14 cellular contexts compared by ENCODE assay signal in the genomic region with DNA sequence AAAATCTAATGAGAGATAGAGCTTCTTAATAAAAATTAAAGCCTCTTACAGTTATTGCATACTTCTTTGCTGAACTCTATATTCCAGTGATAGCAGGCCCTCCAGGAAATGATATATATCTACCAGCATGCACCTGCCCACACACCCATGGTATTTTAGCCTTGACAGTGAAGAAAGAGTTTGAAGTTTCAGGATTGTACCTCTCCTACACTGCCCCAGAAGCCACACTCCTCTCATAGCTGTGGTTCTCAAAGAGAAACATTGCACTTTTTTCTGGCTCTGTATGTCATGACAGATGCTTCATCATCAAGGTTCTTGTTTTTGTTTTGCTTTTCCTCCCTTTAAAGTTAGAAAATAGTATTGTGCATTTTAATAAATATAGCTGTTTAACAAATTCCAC. TPM values are rescaled to one million over a fixed set of nuclear protein-coding genes. Genes with fewer than 3 reads are reported as not detected.
A peak's percentile ranks its signal among the peaks of the same experiment; 100 is the strongest.
DNase-seq lines count a peak whose midpoint lies in the region; ATAC-seq and TF ChIP-seq lines count a peak whose summit lies in the region.
"Had no signal": no experiment of that assay in that cellular context is flagged by ENCODE, and none has a peak within 500 bp of the region (broad histone marks: within the 10 kb centered on the region; RNA-seq: fewer than 3 reads in every experiment).

No MANE protein-coding gene starts in this region.

- CTCF ChIA-PET in RWPE1 (lab: Yijun Ruan, JAX), result no interaction called here

- TF ChIP-seq CTCF in fibroblast of villous mesenchyme (IDR thresholded peaks at IDR 0.05; ENCODE audit: insufficient read depth, low read depth, low read length), result no peak
- no peak for TF ChIP-seq CTCF in HFFc6 (IDR thresholded peaks at IDR 0.05)
- TF ChIP-seq CTCF in RWPE1 (conservative IDR thresholded peaks at IDR 0.05; ENCODE audit: low read depth), result no peak

- POLR2A ChIA-PET in RWPE1 (lab: Yijun Ruan, JAX; ENCODE audit: low non-redundant PET), result no interaction called here

- no peaks in the 10 kb centered on the region for H3K36me3 Mint-ChIP-seq in T-helper 2 cell treated with Interferon-gamma antibody and Interleukin-4, amounts not matched to agents 5 μg/mL and 100 μg/mL, for 36 hours (ENCODE audit: low read depth)
- no peaks in the 10 kb centered on the region for H3K36me3 Mint-ChIP-seq in HFFc6 (ENCODE audit: low read depth)
- H3K36me3 Mint-ChIP-seq: CD14-positive monocyte; CD8-positive, alpha-beta T cell had no signal

- no peaks in the 10 kb centered on the region for H3K9me3 Mint-ChIP-seq in T-helper 2 cell treated with Interferon-gamma antibody and Interleukin-4, amounts not matched to agents 5 μg/mL and 100 μg/mL, for 36 hours
- no peaks in the 10 kb centered on the region for H3K9me3 Mint-ChIP-seq in stimulated activated naive CD8-positive, alpha-beta T cell treated with anti-CD3 and anti-CD28 coated beads, Interleukin-15, amount 100 ng/mL, for 72 hours
- H3K9me3 Mint-ChIP-seq in HFFc6, result no peaks in the 10 kb centered on the region
- H3K9me3 Mint-ChIP-seq: CD14-positive monocyte; CD8-positive, alpha-beta T cell had no signal

- no peak overlapping the region for H3K27ac Mint-ChIP-seq in T-helper 2 cell treated with Interferon-gamma antibody and Interleukin-4, amounts not matched to agents 5 μg/mL and 100 μg/mL, for 36 hours
- H3K27ac Mint-ChIP-seq in stimulated activated naive CD8-positive, alpha-beta T cell treated with anti-CD3 and anti-CD28 coated beads, Interleukin-15, amount 100 ng/mL, for 72 hours, result no peak overlapping the region
- H3K27ac Mint-ChIP-seq in HFFc6, result no peak overlapping the region
- H3K27ac Mint-ChIP-seq: CD14-positive monocyte; CD8-positive, alpha-beta T cell had no signal

- no peak overlapping the region for H3K4me3 Mint-ChIP-seq in T-helper 2 cell treated with Interferon-gamma antibody and Interleukin-4, amounts not matched to agents 5 μg/mL and 100 μg/mL, for 36 hours
- H3K4me3 Mint-ChIP-seq in stimulated activated naive CD8-positive, alpha-beta T cell treated with anti-CD3 and anti-CD28 coated beads, Interleukin-15, amount 100 ng/mL, for 72 hours, result no peak overlapping the region
- H3K4me3 Mint-ChIP-seq in HFFc6, result no peak overlapping the region
- H3K4me3 Mint-ChIP-seq: CD14-positive monocyte; CD8-positive, alpha-beta T cell had no signal

- no peaks in the 10 kb centered on the region for H3K27me3 Mint-ChIP-seq in T-helper 2 cell treated with Interferon-gamma antibody and Interleukin-4, amounts not matched to agents 5 μg/mL and 100 μg/mL, for 36 hours (ENCODE audit: low read depth)
- H3K27me3 Mint-ChIP-seq in stimulated activated naive CD8-positive, alpha-beta T cell treated with anti-CD3 and anti-CD28 coated beads, Interleukin-15, amount 100 ng/mL, for 72 hours, result no peaks in the 10 kb centered on the region
- H3K27me3 Mint-ChIP-seq in HFFc6 (ENCODE audit: insufficient read depth), result no peaks in the 10 kb centered on the region

- H3K4me3 ChIP-seq in fibroblast of villous mesenchyme (ENCODE audit: low read depth, low read length), result no peak overlapping the region

- DNase-seq in T-helper 2 cell treated with Interferon-gamma antibody and Interleukin-4, amounts not matched to agents 5 μg/mL and 100 μg/mL, for 36 hours (ENCODE audit: low spot score), result peak; percentile 27
- DNase-seq in T-helper 2 cell, result no peak
- no peak for DNase-seq in stimulated activated naive CD8-positive, alpha-beta T cell treated with anti-CD3 and anti-CD28 coated beads, Interleukin-15, amount 100 ng/mL, for 72 hours
- no peak for DNase-seq in stimulated activated naive CD8-positive, alpha-beta T cell treated with anti-CD3 and anti-CD28 coated beads, Interleukin-15, Interleukin-2, amounts not matched to agents 100 U/mL and 50 U/mL, for 24 hours
- DNase-seq in fibroblast of villous mesenchyme (ENCODE audit: low read depth), result peak; percentile 41
- no peak for DNase-seq in NCI-H1694 treated with DMSO at 0.1 percent for 48 hours (lab: John Stamatoyannopoulos, UW)
- no peak for DNase-seq in HFFc6
- DNase-seq in RWPE1 (ENCODE audit: low spot score), result no peak
- DNase-seq: Caco-2; CD8-positive, alpha-beta T cell; GF-D8; HCEC 1CT had no signal

- H3K4me1 Mint-ChIP-seq in T-helper 2 cell treated with Interferon-gamma antibody and Interleukin-4, amounts not matched to agents 5 μg/mL and 100 μg/mL, for 36 hours (ENCODE audit: low read depth), result peaks cover 14% of the 10 kb centered on the region
- peaks cover 16% of the 10 kb centered on the region for H3K4me1 Mint-ChIP-seq in stimulated activated naive CD8-positive, alpha-beta T cell treated with anti-CD3 and anti-CD28 coated beads, Interleukin-15, amount 100 ng/mL, for 72 hours
- H3K4me1 Mint-ChIP-seq in HFFc6 (ENCODE audit: low read depth), result peaks cover 43% of the 10 kb centered on the region

- H3K27ac ChIP-seq in RWPE1, result no peak overlapping the region
- H3K27ac ChIP-seq: 22Rv1 had no signal

- ATAC-seq in stimulated activated naive CD8-positive, alpha-beta T cell treated with anti-CD3 and anti-CD28 coated beads, Interleukin-15, amount 100 ng/mL, for 72 hours, result peak; percentile 66
- ATAC-seq in stimulated activated naive CD8-positive, alpha-beta T cell treated with anti-CD3 and anti-CD28 coated beads, Interleukin-15, Interleukin-2, amounts not matched to agents 100 U/mL and 50 U/mL, for 24 hours, result no peak
- ATAC-seq: CD8-positive, alpha-beta T cell had no signal

RNA-seq across cellular contexts. Expression of a gene that starts 34.0 kb away (rescaled TPM):
- total RNA-seq in fibroblast of villous mesenchyme, result 51.9 and 64.3 TPM in 2 replicates
- 10 to 100 TPM; 36.1 to 48.9 (median 40.1) TPM for total RNA-seq in HFFc6 (2021; fragmentation: NEBNext Ultra II Directional; extraction: Animal tissue kit (Norgen Biotek cat#: 25700))

Comparison
In these comparisons a context has a peak if more than half of its experiments do, and no peak if none do; other contexts are left out.
1. DNase-seq: peak in T-helper 2 cell treated with Interferon-gamma antibody and Interleukin-4, amounts not matched to agents 5 μg/mL and 100 μg/mL, for 36 hours (single experiment) and fibroblast of villous mesenchyme (single experiment); none in T-helper 2 cell (0 of 5), stimulated activated naive CD8-positive, alpha-beta T cell treated with anti-CD3 and anti-CD28 coated beads, Interleukin-15, amount 100 ng/mL, for 72 hours (0 of 2), stimulated activated naive CD8-positive, alpha-beta T cell treated with anti-CD3 and anti-CD28 coated beads, Interleukin-15, Interleukin-2, amounts not matched to agents 100 U/mL and 50 U/mL, for 24 hours (single experiment), NCI-H1694 treated with DMSO at 0.1 percent for 48 hours (single experiment), HFFc6 (single experiment) and RWPE1 (single experiment).